Comparison of ENCODE assay signal across 8 cellular contexts in the genomic region with DNA sequence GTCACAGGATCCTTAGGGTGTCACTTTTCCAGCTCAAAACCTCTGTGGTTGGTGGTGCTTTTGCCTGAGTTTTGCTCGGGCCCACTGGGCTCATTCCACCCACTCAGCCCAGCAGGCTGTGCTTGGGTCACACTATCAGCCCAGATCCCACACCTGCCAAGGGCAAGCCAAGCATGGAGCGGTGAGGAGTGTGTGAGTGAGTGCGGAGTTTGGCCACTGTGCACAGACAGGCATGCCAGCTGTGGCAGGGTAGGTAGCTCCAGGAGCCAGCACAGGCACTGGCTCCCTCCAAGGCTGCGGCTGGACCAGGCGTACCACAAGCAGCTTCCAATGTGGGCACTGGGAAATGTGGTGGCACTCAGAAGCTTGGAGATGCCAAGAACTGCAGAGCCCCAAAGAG. TPM values are rescaled to one million over a fixed set of nuclear protein-coding genes. Genes with fewer than 3 reads are reported as not detected.
"Had no signal": no experiment of that assay in that cellular context is flagged by ENCODE, and none has a peak within 500 bp of the region (broad histone marks: within the 10 kb centered on the region; RNA-seq: fewer than 3 reads in every experiment).

No MANE protein-coding gene starts in this region.

- H3K4me3 Mint-ChIP-seq: HFFc6 had no signal

- DNase-seq: GM23248, GOT3, H7, HFFc6, IMR-90 had no signal

- ATAC-seq: K562 had no signal

- H3K27ac Mint-ChIP-seq: HFFc6 had no signal

RNA-seq across cellular contexts. Expression of a gene that starts 43.9 kb away (rescaled TPM):
- total RNA-seq: GM23248, H4, H7, HFFc6, HT1080, IMR-90, K562 had no signal
